In genomic region chrX:17563076-17563475, GRCh38 we compare ENCODE assay signal across 22 cellular contexts.
DNase-seq lines count a peak whose midpoint lies in the region; ATAC-seq and TF ChIP-seq lines count a peak whose summit lies in the region.
"Had no signal": no experiment of that assay in that cellular context is flagged by ENCODE, and none has a peak within 500 bp of the region (broad histone marks: within the 10 kb centered on the region; RNA-seq: fewer than 3 reads in every experiment).

No MANE protein-coding gene starts in this region.

- TF ChIP-seq POLR2A in HCT116 (IDR thresholded peaks at IDR 0.05; ENCODE audit: borderline replicate concordance, extremely low read depth, insufficient read depth, insufficient read length) = no peak

- no peaks in the 10 kb centered on the region for H3K36me3 Mint-ChIP-seq in activated CD4-positive, alpha-beta memory T cell treated with anti-CD3 and anti-CD28 coated beads for 36 hours
- H3K36me3 Mint-ChIP-seq in activated CD4-positive, alpha-beta memory T cell treated with anti-CD3 and anti-CD28 coated beads, Interleukin-2, amount 10 ng/mL, durations not matched to agents 7 days and 5 days (ENCODE audit: low read depth) = no peaks in the 10 kb centered on the region
- H3K36me3 Mint-ChIP-seq in activated naive CD8-positive, alpha-beta T cell treated with anti-CD3 and anti-CD28 coated beads, Interleukin-2, amount 50 U/mL, for 24 hours (ENCODE audit: low read depth) = no peaks in the 10 kb centered on the region
- H3K36me3 Mint-ChIP-seq: CD8-positive, alpha-beta T cell had no signal

- no peak overlapping the region for H3K4me3 ChIP-seq in HCT116 (replicated peaks in 1 of 2; ENCODE audit: low read depth in 1 of 2, low read length in 2 of 2)
- no peak overlapping the region for H3K4me3 ChIP-seq in osteoblast (ENCODE audit: insufficient read depth, low read length)

- peak overlapping the region; percentile 30 for H3K27ac Mint-ChIP-seq in activated CD4-positive, alpha-beta memory T cell treated with anti-CD3 and anti-CD28 coated beads for 36 hours
- no peak overlapping the region for H3K27ac Mint-ChIP-seq in activated CD4-positive, alpha-beta memory T cell treated with anti-CD3 and anti-CD28 coated beads, Interleukin-2, amount 10 ng/mL, durations not matched to agents 7 days and 5 days
- H3K27ac Mint-ChIP-seq in activated naive CD8-positive, alpha-beta T cell treated with anti-CD3 and anti-CD28 coated beads, Interleukin-2, amount 50 U/mL, for 24 hours = peak overlapping the region; percentile 55
- H3K27ac Mint-ChIP-seq: CD8-positive, alpha-beta T cell had no signal

- H3K79me2 ChIP-seq in HCT116 (ENCODE audit: insufficient read depth, low read length) (no peaks in the 10 kb centered on the region), osteoblast (ENCODE audit: insufficient read depth, low read length) (peaks cover 6% of the 10 kb centered on the region)

- 0 out of 2 replicates have a peak overlapping the region, but pooled peaks have one; percentile 17 for H3K4me2 ChIP-seq in HCT116 (ENCODE audit: low read length)
- H3K4me2 ChIP-seq in osteoblast (ENCODE audit: insufficient read depth, low read length) = no peak overlapping the region

- CTCF ChIA-PET in activated CD4-positive, alpha-beta memory T cell treated with anti-CD3 and anti-CD28 coated beads for 36 hours (lab: Charles Lee) = interaction anchor here (1.7 kb wide), 1 partner anchor 28 kb away, joined by 4 read pairs; no protein-coding TSS in a partner anchor
- CTCF ChIA-PET in activated CD4-positive, alpha-beta memory T cell treated with anti-CD3 and anti-CD28 coated beads, Interleukin-2, amount 10 ng/mL, durations not matched to agents 7 days and 5 days (lab: Charles Lee) = no interaction called here
- CTCF ChIA-PET in HCT116 (lab: Charles Lee) = no interaction called here

- TF ChIP-seq CTCF in HCT116 (IDR thresholded peaks at IDR 0.05 in 2 of 3, conservative IDR thresholded peaks at IDR 0.05 in 1 of 3; ENCODE audit: borderline replicate concordance in 1 of 3, insufficient read depth in 1 of 3, low read depth in 2 of 3, low read length in 2 of 3) (no peak), osteoblast (IDR thresholded peaks at IDR 0.05; ENCODE audit: extremely low read depth, low read depth, low read length) (no peak)

- H3K27ac ChIP-seq in HCT116 (ENCODE audit: low read depth, low read length) (no peak overlapping the region), osteoblast (ENCODE audit: low read depth, low read length) (peak overlapping the region; percentile 71)
- H3K27ac ChIP-seq: 22Rv1 had no signal

- no peaks in the 10 kb centered on the region for H3K36me3 ChIP-seq in HCT116 (ENCODE audit: control insufficient read depth in 1 of 2, insufficient read depth in 2 of 2, low read length in 2 of 2)
- no peaks in the 10 kb centered on the region for H3K36me3 ChIP-seq in osteoblast (ENCODE audit: insufficient read depth, low read length)

- peaks cover 17% of the 10 kb centered on the region for H3K4me1 Mint-ChIP-seq in activated CD4-positive, alpha-beta memory T cell treated with anti-CD3 and anti-CD28 coated beads for 36 hours (ENCODE audit: low read depth)
- H3K4me1 Mint-ChIP-seq in activated CD4-positive, alpha-beta memory T cell treated with anti-CD3 and anti-CD28 coated beads, Interleukin-2, amount 10 ng/mL, durations not matched to agents 7 days and 5 days = peaks cover 5% of the 10 kb centered on the region
- H3K4me1 Mint-ChIP-seq in activated naive CD8-positive, alpha-beta T cell treated with anti-CD3 and anti-CD28 coated beads, Interleukin-2, amount 50 U/mL, for 24 hours = peaks cover 27% of the 10 kb centered on the region

- H3K27me3 Mint-ChIP-seq in activated CD4-positive, alpha-beta memory T cell treated with anti-CD3 and anti-CD28 coated beads for 36 hours = no peaks in the 10 kb centered on the region
- H3K27me3 Mint-ChIP-seq in activated CD4-positive, alpha-beta memory T cell treated with anti-CD3 and anti-CD28 coated beads, Interleukin-2, amount 10 ng/mL, durations not matched to agents 7 days and 5 days = no peaks in the 10 kb centered on the region
- H3K27me3 Mint-ChIP-seq in activated naive CD8-positive, alpha-beta T cell treated with anti-CD3 and anti-CD28 coated beads, Interleukin-2, amount 50 U/mL, for 24 hours = no peaks in the 10 kb centered on the region

- RAD21 ChIA-PET in HCT116 (lab: Charles Lee; ENCODE audit: low non-redundant PET in 1 of 2, low total read pairs in 2 of 2, uncharacterized antibody in 2 of 2, unreplicated experiment in 2 of 2) = no interaction called here

- BruUV-seq in HCT116 (replicated peaks; lab: Mats Ljungman, UMichigan) = no TSS peak

- no peak overlapping the region for H3K9ac ChIP-seq in HCT116 (ENCODE audit: low read length)

- H3K4me1 ChIP-seq in HCT116 (ENCODE audit: control insufficient read depth in 1 of 2, insufficient read depth in 2 of 2, low read length in 2 of 2) (peaks cover 20 to 28% of the 10 kb centered on the region in 2 experiments), osteoblast (ENCODE audit: insufficient read depth, low read length) (peaks cover 64% of the 10 kb centered on the region)

- H2AFZ ChIP-seq in HCT116 (ENCODE audit: low read depth, low read length, poor library complexity, severe bottlenecking) = no peak overlapping the region
- no peak overlapping the region for H2AFZ ChIP-seq in osteoblast (ENCODE audit: low read length)

- H4K20me1 ChIP-seq in HCT116 (ENCODE audit: insufficient read depth) (no peaks in the 10 kb centered on the region), osteoblast (ENCODE audit: insufficient read depth, low read length) (no peaks in the 10 kb centered on the region)

- H3K27me3 ChIP-seq in HCT116 (ENCODE audit: insufficient read depth, low read length) = no peaks in the 10 kb centered on the region
- H3K27me3 ChIP-seq in osteoblast (ENCODE audit: insufficient read depth, low read length) = no peaks in the 10 kb centered on the region

- POLR2A ChIA-PET in activated CD4-positive, alpha-beta memory T cell treated with anti-CD3 and anti-CD28 coated beads for 36 hours (lab: Charles Lee) = no interaction called here
- POLR2A ChIA-PET in activated CD4-positive, alpha-beta memory T cell treated with anti-CD3 and anti-CD28 coated beads, Interleukin-2, amount 10 ng/mL, durations not matched to agents 7 days and 5 days (lab: Charles Lee) = no interaction called here
- POLR2A ChIA-PET in HCT116 (lab: Charles Lee) = no interaction called here

- H3K4me3 Mint-ChIP-seq in activated CD4-positive, alpha-beta memory T cell treated with anti-CD3 and anti-CD28 coated beads for 36 hours = no peak overlapping the region
- H3K4me3 Mint-ChIP-seq in activated CD4-positive, alpha-beta memory T cell treated with anti-CD3 and anti-CD28 coated beads, Interleukin-2, amount 10 ng/mL, durations not matched to agents 7 days and 5 days = no peak overlapping the region
- H3K4me3 Mint-ChIP-seq in activated naive CD8-positive, alpha-beta T cell treated with anti-CD3 and anti-CD28 coated beads, Interleukin-2, amount 50 U/mL, for 24 hours = no peak overlapping the region
- H3K4me3 Mint-ChIP-seq: CD8-positive, alpha-beta T cell had no signal

- H3K9me3 ChIP-seq in HCT116 (ENCODE audit: control insufficient read depth in 1 of 2, insufficient read depth in 1 of 2, low read depth in 1 of 2, low read length in 2 of 2) (no peaks in the 10 kb centered on the region), osteoblast (ENCODE audit: low read depth, low read length) (no peaks in the 10 kb centered on the region)

- no peak for DNase-seq in activated CD4-positive, alpha-beta memory T cell treated with anti-CD3 and anti-CD28 coated beads for 36 hours
- DNase-seq in activated CD4-positive, alpha-beta memory T cell treated with anti-CD3 and anti-CD28 coated beads, Interleukin-2, amount 10 ng/mL, durations not matched to agents 7 days and 5 days = no peak
- DNase-seq in HCT116 (ENCODE audit: low read depth, low spot score) (no peak), osteoblast (ENCODE audit: insufficient read length, low spot score, missing footprints) (no peak), NOMO-1 treated with dmso at 0.1 percent for 144 hours (lab: John Stamatoyannopoulos, UW; ENCODE audit: unreplicated experiment) (no peak), SKM-1 treated with dmso at 0.1 percent for 144 hours (lab: John Stamatoyannopoulos, UW; ENCODE audit: unreplicated experiment) (no peak)
- DNase-seq in activated naive CD8-positive, alpha-beta T cell treated with anti-CD3 and anti-CD28 coated beads, Interleukin-2, amount 50 U/mL, for 24 hours = no peak
- no peak for DNase-seq in stimulated activated naive CD4-positive, alpha-beta T cell treated with Interleukin-2 at 50 U/mL for 16 hours (lab: John Stamatoyannopoulos, UW)
- DNase-seq: AML-193; C1 segment of cervical spinal cord; CD8-positive, alpha-beta T cell; DMS153; H7; KG1; NCI-H1092 treated with DMSO at 0.1 percent for 48 hours; NCI-H146; NCI-H2029; NCI-H226; NCI-H510A treated with DMSO at 0.1 percent for 48 hours; NCI-H748 treated with DMSO at 0.1 percent for 48 hours had no signal

- no peaks in the 10 kb centered on the region for H3K9me2 ChIP-seq in HCT116 (ENCODE audit: insufficient read depth)

- ATAC-seq in HCT116 = no peak
- ATAC-seq in activated naive CD8-positive, alpha-beta T cell treated with anti-CD3 and anti-CD28 coated beads, Interleukin-2, amount 50 U/mL, for 24 hours = no peak
- ATAC-seq: CD8-positive, alpha-beta T cell; Panc1 had no signal

- TF ChIP-seq RAD21 in HCT116 (IDR thresholded peaks at IDR 0.05; ENCODE audit: low read depth) = no peak

- H3K9me3 Mint-ChIP-seq in activated CD4-positive, alpha-beta memory T cell treated with anti-CD3 and anti-CD28 coated beads for 36 hours = no peaks in the 10 kb centered on the region
- H3K9me3 Mint-ChIP-seq in activated CD4-positive, alpha-beta memory T cell treated with anti-CD3 and anti-CD28 coated beads, Interleukin-2, amount 10 ng/mL, durations not matched to agents 7 days and 5 days = no peaks in the 10 kb centered on the region
- no peaks in the 10 kb centered on the region for H3K9me3 Mint-ChIP-seq in activated naive CD8-positive, alpha-beta T cell treated with anti-CD3 and anti-CD28 coated beads, Interleukin-2, amount 50 U/mL, for 24 hours
- H3K9me3 Mint-ChIP-seq: CD8-positive, alpha-beta T cell had no signal

- intact Hi-C loops in activated CD4-positive, alpha-beta memory T cell treated with anti-CD3 and anti-CD28 coated beads for 36 hours (cut with micrococcal nuclease) = no loop called here
- intact Hi-C loops in HCT116 (cut with micrococcal nuclease) = no loop called here

TF ChIP-seq in HCT116, 20 proteins besides CTCF, POLR2A, EP300 and RAD21 (continues in another document):
- TF ChIP-seq ZFX (IDR thresholded peaks at IDR 0.05) (no peak), EZH2phosphoT487 (IDR thresholded peaks at IDR 0.05; ENCODE audit: borderline replicate concordance) (no peak), EGR1 (IDR thresholded peaks at IDR 0.05; ENCODE audit: low read depth) (no peak), CBX3 (IDR thresholded peaks at IDR 0.05; ENCODE audit: low read depth) (no peak)
